23 cellular contexts compared by ENCODE assay signal in the genomic region with DNA sequence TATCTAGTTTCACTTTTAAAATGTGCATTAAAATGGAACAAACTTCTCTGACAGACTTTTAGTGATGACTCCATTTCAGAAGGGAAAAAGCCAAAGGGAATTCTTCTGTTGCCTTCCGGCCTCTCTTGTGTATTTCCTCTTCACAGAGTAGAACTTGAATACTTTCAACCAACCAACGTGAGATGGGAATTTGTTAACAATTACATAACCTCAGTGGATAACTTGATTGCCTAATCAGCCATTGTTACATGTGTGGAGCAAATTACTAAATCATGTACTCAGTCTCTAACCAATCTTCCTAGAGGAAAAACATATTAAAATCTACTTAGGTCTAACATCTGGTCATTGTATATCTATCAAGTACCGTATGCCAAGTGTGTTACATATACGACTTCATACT.
DNase-seq lines count a peak whose midpoint lies in the region; ATAC-seq and TF ChIP-seq lines count a peak whose summit lies in the region.
"Had no signal": no experiment of that assay in that cellular context is flagged by ENCODE, and none has a peak within 500 bp of the region (broad histone marks: within the 10 kb centered on the region; RNA-seq: fewer than 3 reads in every experiment).

No MANE protein-coding gene starts in this region.

- no peak for TF ChIP-seq CTCF in AG09319 (IDR thresholded peaks at IDR 0.05; ENCODE audit: low read depth, low read length)
- no peak for TF ChIP-seq CTCF in astrocyte of the spinal cord (IDR thresholded peaks at IDR 0.05; ENCODE audit: low read depth, low read length)
- TF ChIP-seq CTCF in hepatocyte (IDR thresholded peaks at IDR 0.05; ENCODE audit: poor library complexity): no peak
- no peak for TF ChIP-seq CTCF in gastroesophageal sphincter (IDR thresholded peaks at IDR 0.05)

- peak overlapping the region; percentile 32 for H3K4me2 ChIP-seq in GM23248 (ENCODE audit: unreplicated experiment)
- H3K4me2 ChIP-seq in hepatocyte: no peak overlapping the region
- H3K4me2 ChIP-seq: BLaER1 treated with 17β-estradiol and CSF1 and Interleukin-3, amounts not matched to agents 10 nM and 100 nM; SK-N-SH had no signal

- no peak overlapping the region for H3K27ac ChIP-seq in GM23248
- H3K27ac ChIP-seq in hepatocyte: peak overlapping the region; percentile 29
- no peak overlapping the region for H3K27ac ChIP-seq in gastroesophageal sphincter
- H3K27ac ChIP-seq in caudate nucleus (ENCODE audit: low read depth, low read length): no peak overlapping the region
- H3K27ac ChIP-seq: BLaER1 treated with 17β-estradiol and CSF1 and Interleukin-3, amounts not matched to agents 10 nM and 100 nM; cardiac muscle cell; lower lobe of right lung; right lobe of liver; tibial nerve had no signal

- H3K9ac ChIP-seq in GM23248: no peak overlapping the region
- H3K9ac ChIP-seq: BLaER1 treated with 17β-estradiol and CSF1 and Interleukin-3, amounts not matched to agents 10 nM and 100 nM; SK-N-SH had no signal

- H3K4me3 ChIP-seq in GM23248 (no peak overlapping the region), astrocyte of the spinal cord (ENCODE audit: low read depth, low read length) (no peak overlapping the region), hepatocyte (no peak overlapping the region), gastroesophageal sphincter (no peak overlapping the region)
- H3K4me3 ChIP-seq: BLaER1 treated with 17β-estradiol and CSF1 and Interleukin-3, amounts not matched to agents 10 nM and 100 nM; cardiac muscle cell; lower lobe of right lung; right lobe of liver; tibial nerve had no signal

- H3K27me3 ChIP-seq in GM23248 (replicated peaks; ENCODE audit: insufficient read depth) (no peaks in the 10 kb centered on the region), hepatocyte (no peaks in the 10 kb centered on the region), gastroesophageal sphincter (no peaks in the 10 kb centered on the region)
- H3K27me3 ChIP-seq: BLaER1 treated with 17β-estradiol and CSF1 and Interleukin-3, amounts not matched to agents 10 nM and 100 nM; right lobe of liver; tibial nerve had no signal

- TF ChIP-seq EP300 in gastroesophageal sphincter (IDR thresholded peaks at IDR 0.05): no peak

- in situ Hi-C loops in GM23248 (cut with MboI) (no loop called here), astrocyte of the spinal cord (cut with HindIII; ENCODE audit: low sequenced_read_pairs) (no loop called here)

- peak; percentile 3 for DNase-seq in AG09319 (ENCODE audit: extremely low read depth, low read depth)
- peak; percentile 37 for DNase-seq in GM23248
- peak; percentile 8 for DNase-seq in astrocyte of the spinal cord (ENCODE audit: low read depth, low spot score)
- DNase-seq in hepatocyte (ENCODE audit: low spot score): no peak
- DNase-seq in AG08396 (ENCODE audit: low spot score): no peak
- no peak for DNase-seq in NCI-H1436 (lab: John Stamatoyannopoulos, UW)
- DNase-seq in caudate nucleus (lab: John Stamatoyannopoulos, UW): no peak
- DNase-seq: activated CD4-positive, alpha-beta T cell treated with anti-CD3 and anti-CD28 coated beads for 1 hour; activated naive CD8-positive, alpha-beta T cell treated with anti-CD3 and anti-CD28 coated beads, Interleukin-2, amount 10 ng/mL, durations not matched to agents 7 days and 5 days; GF-D8; H9; lower lobe of right lung; NCI-H187; right lobe of liver; SK-N-SH; stimulated activated naive B cell treated with anti-CD40 and anti-IgM and Interleukin-4, amounts not matched to agents 10 μg/mL and 1 μg/mL and 100 μg/mL, for 72 hours; T1000 had no signal

- no peaks in the 10 kb centered on the region for H3K36me3 ChIP-seq in GM23248 (ENCODE audit: low read depth)
- H3K36me3 ChIP-seq in hepatocyte (replicated peaks; ENCODE audit: insufficient read depth, low read depth): no peaks in the 10 kb centered on the region
- H3K36me3 ChIP-seq in gastroesophageal sphincter: no peaks in the 10 kb centered on the region
- H3K36me3 ChIP-seq: BLaER1 treated with 17β-estradiol and CSF1 and Interleukin-3, amounts not matched to agents 10 nM and 100 nM; cardiac muscle cell; lower lobe of right lung; right lobe of liver; tibial nerve had no signal

- no peak for ATAC-seq in gastroesophageal sphincter
- ATAC-seq: activated T-helper 17 cell treated with anti-CD3 and anti-CD28 coated beads, Interleukin-2, amount 50 U/mL, for 72 hours; esophagus mucosa; right lobe of liver; stimulated activated naive B cell treated with anti-CD40 and anti-IgM and Interleukin-4, amounts not matched to agents 10 μg/mL and 1 μg/mL and 100 μg/mL, for 72 hours had no signal

- WGBS in GM23248 (ENCODE audit: low coverage in 1 of 2, low lambda C conversion rate in 2 of 2, missing lambda C conversion rate in 2 of 2), 2 experiments: 36 to 44% methylated on average over 4 of the region's 4 CpGs
- 75% methylated on average over 4 of the region's 4 CpGs for WGBS in hepatocyte (ENCODE audit: low lambda C conversion rate, missing lambda C conversion rate)
- 28 to 40% methylated on average over 4 of the region's 4 CpGs for WGBS in gastroesophageal sphincter (ENCODE audit: low coverage in 1 of 2), 2 donors

- no peaks in the 10 kb centered on the region for H3K9me2 ChIP-seq in GM23248 (ENCODE audit: insufficient read depth)
- H3K9me2 ChIP-seq in hepatocyte (replicated peaks; ENCODE audit: insufficient read depth): no peaks in the 10 kb centered on the region
- H3K9me2 ChIP-seq: SK-N-SH had no signal

- TF ChIP-seq POLR2A in gastroesophageal sphincter (IDR thresholded peaks at IDR 0.05): no peak

- no peaks in the 10 kb centered on the region for H3K9me3 ChIP-seq in GM23248 (ENCODE audit: low read depth)
- no peaks in the 10 kb centered on the region for H3K9me3 ChIP-seq in hepatocyte (ENCODE audit: low read depth)
- H3K9me3 ChIP-seq in gastroesophageal sphincter: no peaks in the 10 kb centered on the region
- H3K9me3 ChIP-seq: BLaER1 treated with 17β-estradiol and CSF1 and Interleukin-3, amounts not matched to agents 10 nM and 100 nM; lower lobe of right lung; right lobe of liver; SK-N-SH; tibial nerve had no signal

- H4K20me1 ChIP-seq in GM23248 (ENCODE audit: insufficient read depth) (no peaks in the 10 kb centered on the region), hepatocyte (ENCODE audit: insufficient read depth, poor library complexity, severe bottlenecking) (no peaks in the 10 kb centered on the region)

- H2AFZ ChIP-seq in GM23248 (peak overlapping the region; percentile 55; the same call in 1 of the 2 replicates), hepatocyte (no peak overlapping the region)

- H3K79me2 ChIP-seq in GM23248 (ENCODE audit: insufficient read depth) (no peaks in the 10 kb centered on the region), hepatocyte (no peaks in the 10 kb centered on the region)

- H3K4me1 ChIP-seq in GM23248 (ENCODE audit: insufficient read depth) (no peaks in the 10 kb centered on the region), hepatocyte (ENCODE audit: insufficient read depth) (peaks cover 10% of the 10 kb centered on the region), gastroesophageal sphincter (no peaks in the 10 kb centered on the region)
- H3K4me1 ChIP-seq: lower lobe of right lung, right lobe of liver, tibial nerve had no signal

- H3F3A ChIP-seq in GM23248 (ENCODE audit: insufficient read depth): no peaks in the 10 kb centered on the region

Comparison
In these comparisons a context has a peak if more than half of its experiments do, and no peak if none do; other contexts are left out.
1. DNase-seq: peak in AG09319 (single experiment), GM23248 (single experiment) and astrocyte of the spinal cord (single experiment); none in hepatocyte (single experiment), AG08396 (single experiment), NCI-H1436 (single experiment) and caudate nucleus (0 of 61).